Comparison of ENCODE assay signal across 9 cellular contexts in the genomic region with DNA sequence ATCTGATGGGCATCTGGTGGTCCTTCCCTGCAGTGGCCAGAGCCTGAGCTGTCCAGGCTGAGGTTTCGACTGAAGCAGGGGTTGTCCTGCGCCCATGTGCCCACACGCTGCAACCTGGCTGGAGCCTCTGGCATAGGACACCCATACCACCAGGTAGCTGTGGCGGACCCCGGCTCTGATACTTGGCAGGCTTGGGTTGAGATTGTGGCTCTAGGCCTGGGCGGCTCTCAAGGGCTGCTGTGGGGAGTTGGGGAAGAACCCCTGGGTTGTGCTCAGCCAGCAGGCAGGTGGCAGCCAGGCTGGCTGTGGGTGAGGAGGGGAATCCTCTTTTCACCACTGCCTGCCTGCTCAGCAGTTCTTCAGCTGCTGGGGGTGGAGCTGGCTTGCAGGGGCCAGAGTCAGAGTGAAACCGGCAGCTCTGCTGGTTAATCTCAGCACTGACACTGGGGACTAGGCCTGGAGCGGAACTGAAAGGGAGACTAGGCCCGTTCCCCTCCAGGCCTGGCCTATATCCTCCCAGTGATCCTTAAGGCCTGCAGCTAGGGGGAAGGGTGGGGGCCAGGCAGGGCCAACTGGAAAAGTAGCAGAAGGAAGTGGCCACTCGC. TPM values are rescaled to one million over a fixed set of nuclear protein-coding genes. Genes with fewer than 3 reads are reported as not detected.
DNase-seq lines count a peak whose midpoint lies in the region; ATAC-seq, FAIRE-seq and TF ChIP-seq lines count a peak whose summit lies in the region.
"Had no signal": no experiment of that assay in that cellular context is flagged by ENCODE, and none has a peak within 500 bp of the region (broad histone marks: within the 10 kb centered on the region; RNA-seq: fewer than 3 reads in every experiment).

No MANE protein-coding gene starts in this region.

- H3K36me3 Mint-ChIP-seq in activated naive CD8-positive, alpha-beta T cell treated with anti-CD3 and anti-CD28 coated beads for 36 hours, result peaks cover 33% of the 10 kb centered on the region

- H3K4me3 ChIP-seq in kidney (ENCODE audit: low read length in 2 of 2), result no peak overlapping the region

- no peaks in the 10 kb centered on the region for H3K9me3 Mint-ChIP-seq in activated naive CD8-positive, alpha-beta T cell treated with anti-CD3 and anti-CD28 coated beads for 36 hours

- DNase-seq in SKM-1 treated with dmso at 0.1 percent for 144 hours (lab: John Stamatoyannopoulos, UW; ENCODE audit: unreplicated experiment) (peak; percentile 29), kidney (peak; percentile 84), HT-29 (ENCODE audit: low spot score) (no peak), AG08395 (ENCODE audit: low spot score) (no peak)
- DNase-seq in activated naive CD8-positive, alpha-beta T cell treated with anti-CD3 and anti-CD28 coated beads for 36 hours, result peak; percentile 91
- peak; percentile 89 for DNase-seq in stimulated activated CD4-positive, alpha-beta T cell treated with anti-CD3 and anti-CD28 coated beads, Interleukin-4, amount 100 ng/mL, for 24 hours

- peaks cover 10 to 17% of the 10 kb centered on the region in 2 donors for H3K36me3 ChIP-seq in kidney (ENCODE audit: control insufficient read depth in 1 of 2, insufficient read depth in 2 of 2, low read length in 2 of 2)

- H3K27me3 Mint-ChIP-seq in activated naive CD8-positive, alpha-beta T cell treated with anti-CD3 and anti-CD28 coated beads for 36 hours, result no peaks in the 10 kb centered on the region

- no peak for FAIRE-seq in kidney (lab: Jason Lieb, UNC)
- FAIRE-seq: endometrium had no signal

- peak overlapping the region; percentile 88 for H3K27ac Mint-ChIP-seq in activated naive CD8-positive, alpha-beta T cell treated with anti-CD3 and anti-CD28 coated beads for 36 hours

- peak; percentile 1 for TF ChIP-seq CTCF in kidney (IDR thresholded peaks at IDR 0.05; ENCODE audit: borderline replicate concordance, extremely low read depth, insufficient read depth)

- H3K4me1 Mint-ChIP-seq in activated naive CD8-positive, alpha-beta T cell treated with anti-CD3 and anti-CD28 coated beads for 36 hours, result peaks cover 72% of the 10 kb centered on the region

- H3K4me1 ChIP-seq in kidney (ENCODE audit: control insufficient read depth in 1 of 2, insufficient read depth in 1 of 2, low read depth in 1 of 2, low read length in 2 of 2), result peaks cover 38 to 53% of the 10 kb centered on the region in 2 donors

- peak overlapping the region; percentile 48 for H3K4me3 Mint-ChIP-seq in activated naive CD8-positive, alpha-beta T cell treated with anti-CD3 and anti-CD28 coated beads for 36 hours

- H3K9me3 ChIP-seq in kidney (ENCODE audit: control insufficient read depth in 1 of 2, low read length in 2 of 2), result no peaks in the 10 kb centered on the region

- peak overlapping the region; percentile 80 to 81 for H3K27ac ChIP-seq in kidney (ENCODE audit: low read depth in 2 of 2, low read length in 2 of 2)

- ATAC-seq in GM18907 (IDR thresholded peaks at IDR 0.05; ENCODE audit: unreplicated experiment) (peak; percentile 88), HG03025 (IDR thresholded peaks at IDR 0.05; ENCODE audit: low FRiP score, unreplicated experiment) (peak; percentile 72)

- peak overlapping the region in 1 of 2 donors; percentile 63 for H3K9ac ChIP-seq in kidney (ENCODE audit: low read length in 2 of 2)

- intact Hi-C loops in kidney (cut with DNase I), result no loop called here

RNA-seq across cellular contexts. Expression of a gene that starts 39.1 kb away (rescaled TPM):
- total RNA-seq in activated naive CD8-positive, alpha-beta T cell treated with anti-CD3 and anti-CD28 coated beads for 36 hours, result 10 to 100 TPM; 58.5 to 59.4 TPM
- 35.0 TPM for total RNA-seq in kidney
- polyA plus RNA-seq in kidney (ENCODE audit: insufficient read depth, low read depth, low replicate concordance), result 7.3 TPM
- total RNA-seq in HT-29 (2014; rRNA removed; shearing (Covaris generic)), result 1.7 and 2.4 TPM in 2 replicates

Comparison
In these comparisons a context has a peak if more than half of its experiments do, and no peak if none do; other contexts are left out.
1. DNase-seq: peak in SKM-1 treated with dmso at 0.1 percent for 144 hours (single experiment), activated naive CD8-positive, alpha-beta T cell treated with anti-CD3 and anti-CD28 coated beads for 36 hours (single experiment), kidney (single experiment) and stimulated activated CD4-positive, alpha-beta T cell treated with anti-CD3 and anti-CD28 coated beads, Interleukin-4, amount 100 ng/mL, for 24 hours (single experiment); none in HT-29 (single experiment) and AG08395 (single experiment).
2. RNA of a gene that starts 39.1 kb away (total RNA-seq): 58.5 to 59.4 TPM in activated naive CD8-positive, alpha-beta T cell treated with anti-CD3 and anti-CD28 coated beads for 36 hours and 35.0 TPM in kidney (single experiment); 1.7 to 2.4 TPM in HT-29; every median in the first group is over 10 times any median in the second.